15 cellular contexts compared by ENCODE assay signal in genomic region chr2:55169359-55169758, GRCh38.
"Had no signal": no experiment of that assay in that cellular context is flagged by ENCODE, and none has a peak within 500 bp of the region (broad histone marks: within the 10 kb centered on the region; RNA-seq: fewer than 3 reads in every experiment).

No MANE protein-coding gene starts in this region.

- H3K4me3 ChIP-seq: left lung, right atrium auricular region, smooth muscle cell, suprapubic skin, upper lobe of right lung had no signal

- H3K36me3 ChIP-seq: left lung, neutrophil, right atrium auricular region, suprapubic skin, upper lobe of right lung had no signal

- H3K27me3 ChIP-seq: left lung, neutrophil, right atrium auricular region, suprapubic skin, upper lobe of right lung had no signal

- H3K9me3 ChIP-seq: left lung, neutrophil, right atrium auricular region, suprapubic skin, upper lobe of right lung had no signal

- H3K27ac ChIP-seq: right atrium auricular region, suprapubic skin, upper lobe of right lung had no signal

- DNase-seq: activated CD4-positive, alpha-beta T cell treated with anti-CD3 and anti-CD28 coated beads for 1 hour; activated CD4-positive, alpha-beta T cell treated with anti-CD3 and anti-CD28 coated beads, Interleukin-2, amount 50 U/mL, for 4 hours; activated naive CD4-positive, alpha-beta T cell treated with Interleukin-2 at 50 U/mL for 16 hours; aorta; left lung; mammary epithelial cell; stimulated activated CD4-positive, alpha-beta T cell treated with anti-CD3 and anti-CD28 coated beads, Interleukin-4, amount 100 ng/mL, for 4 hours; stimulated activated CD8-positive, alpha-beta memory T cell treated with anti-CD3 and anti-CD28 coated beads, Interleukin-4, amount 100 ng/mL, for 48 hours; stimulated activated naive CD4-positive, alpha-beta T cell treated with Interleukin-2 at 50 U/mL for 16 hours; T1000; upper lobe of right lung had no signal

- H3K4me2 ChIP-seq: smooth muscle cell had no signal
